ENCODE assay signal across 20 cellular contexts in the genomic region with DNA sequence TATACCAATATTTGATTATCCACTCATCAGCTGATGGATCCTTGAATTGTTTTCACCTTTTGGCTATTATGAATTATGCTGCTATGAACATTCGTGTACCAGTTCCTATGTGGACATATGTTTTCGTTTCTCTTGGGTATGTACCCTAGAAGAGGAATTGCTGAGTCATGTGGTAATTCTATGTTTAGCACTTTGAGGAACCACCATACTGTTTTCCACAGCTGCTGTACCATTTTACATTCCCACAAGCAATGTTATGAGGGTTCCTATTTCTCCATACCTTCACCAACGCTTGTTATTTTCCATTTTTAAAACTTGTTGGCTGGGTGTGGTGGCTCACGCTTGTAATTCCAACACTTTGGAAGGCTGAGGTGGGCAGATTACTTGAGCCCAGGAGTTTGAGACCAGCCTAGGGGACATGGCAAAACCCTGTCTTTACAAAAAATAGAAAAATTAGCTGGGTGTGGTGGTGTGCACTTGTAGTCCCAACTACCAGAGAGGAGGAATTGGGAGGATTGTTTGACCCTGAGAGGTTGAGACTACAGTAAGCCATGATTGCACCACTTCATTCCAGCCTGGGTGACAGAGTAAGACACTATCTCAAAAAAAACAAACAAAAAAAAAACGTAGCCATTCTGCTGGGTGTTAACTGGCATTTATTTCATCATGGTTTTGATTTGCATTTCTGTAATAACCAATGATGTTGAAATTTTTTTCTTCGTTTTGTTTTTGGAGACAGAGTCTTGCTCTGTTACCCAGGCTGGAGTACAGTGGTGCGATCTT.
"Had no signal": no experiment of that assay in that cellular context is flagged by ENCODE, and none has a peak within 500 bp of the region (broad histone marks: within the 10 kb centered on the region; RNA-seq: fewer than 3 reads in every experiment).

No MANE protein-coding gene starts in this region.

- ATAC-seq: activated CD8-positive, alpha-beta memory T cell treated with anti-CD3 and anti-CD28 coated beads, Interleukin-2, amount 10 ng/mL, durations not matched to agents 7 days and 5 days; left lobe of liver; stimulated activated naive B cell treated with anti-CD40 and anti-IgM and Interleukin-4, amounts not matched to agents 10 μg/mL and 1 μg/mL and 100 μg/mL, for 72 hours had no signal

- H3K27me3 ChIP-seq: neural progenitor cell, thyroid gland, vagina had no signal

- H3K27ac Mint-ChIP-seq: activated CD8-positive, alpha-beta memory T cell treated with anti-CD3 and anti-CD28 coated beads, Interleukin-2, amount 10 ng/mL, durations not matched to agents 7 days and 5 days; activated naive CD4-positive, alpha-beta T cell treated with anti-CD3 and anti-CD28 coated beads, Interleukin-2, amount 50 U/mL, for 24 hours; endodermal cell; neural progenitor cell; stimulated activated naive B cell treated with anti-CD40 and anti-IgM and Interleukin-4, amounts not matched to agents 10 μg/mL and 1 μg/mL and 100 μg/mL, for 72 hours had no signal

- FAIRE-seq: keratinocyte had no signal

- H3K4me2 ChIP-seq: neural progenitor cell had no signal

- H3K27ac ChIP-seq: dorsolateral prefrontal cortex, neural progenitor cell, parathyroid adenoma, thyroid gland, vagina had no signal

- H3K4me3 ChIP-seq: dorsolateral prefrontal cortex, neural progenitor cell, thyroid gland, vagina had no signal

- H3K4me1 ChIP-seq: parathyroid adenoma, thyroid gland, vagina had no signal

- DNase-seq: activated CD4-positive, alpha-beta T cell treated with anti-CD3 and anti-CD28 coated beads, Interleukin-2, amount 50 U/mL, for 48 hours; activated CD4-positive, CD25-positive, alpha-beta regulatory T cell treated with anti-CD3 and anti-CD28 coated beads, Interleukin-2, amount 50 U/mL, for 72 hours; activated CD8-positive, alpha-beta memory T cell treated with anti-CD3 and anti-CD28 coated beads, Interleukin-2, amount 10 ng/mL, durations not matched to agents 7 days and 5 days; activated effector memory CD4-positive, alpha-beta T cell treated with Interleukin-2 at 50 U/mL for 16 hours; activated T-cell treated with anti-CD3 and anti-CD28 coated beads, Interleukin-2, amount 50 U/mL, for 1 hour; dorsolateral prefrontal cortex; endodermal cell; mammary epithelial cell; naive B cell; retina; stimulated activated CD4-positive, alpha-beta T cell treated with anti-CD3 and anti-CD28 coated beads, Interleukin-4, amount 100 ng/mL, for 1 hour; stimulated activated naive B cell treated with anti-CD40 and anti-IgM and Interleukin-4, amounts not matched to agents 10 μg/mL and 1 μg/mL and 100 μg/mL, for 72 hours; T-helper 9 cell; thyroid gland had no signal

- H3K4me3 Mint-ChIP-seq: activated CD8-positive, alpha-beta memory T cell treated with anti-CD3 and anti-CD28 coated beads, Interleukin-2, amount 10 ng/mL, durations not matched to agents 7 days and 5 days; activated naive CD4-positive, alpha-beta T cell treated with anti-CD3 and anti-CD28 coated beads, Interleukin-2, amount 50 U/mL, for 24 hours; endodermal cell; naive B cell; neural progenitor cell; stimulated activated naive B cell treated with anti-CD40 and anti-IgM and Interleukin-4, amounts not matched to agents 10 μg/mL and 1 μg/mL and 100 μg/mL, for 72 hours had no signal

- H3K9me3 ChIP-seq: thyroid gland, vagina had no signal

- H2AFZ ChIP-seq: neural progenitor cell, parathyroid adenoma had no signal

- H3K9me3 Mint-ChIP-seq: activated naive CD4-positive, alpha-beta T cell treated with anti-CD3 and anti-CD28 coated beads, Interleukin-2, amount 50 U/mL, for 24 hours; endodermal cell had no signal

- H3K36me3 ChIP-seq: neural progenitor cell, thyroid gland, vagina had no signal

- H3K9ac ChIP-seq: neural progenitor cell, parathyroid adenoma had no signal

- H3K79me2 ChIP-seq: parathyroid adenoma had no signal

- H3K36me3 Mint-ChIP-seq: activated CD8-positive, alpha-beta memory T cell treated with anti-CD3 and anti-CD28 coated beads, Interleukin-2, amount 10 ng/mL, durations not matched to agents 7 days and 5 days; activated naive CD4-positive, alpha-beta T cell treated with anti-CD3 and anti-CD28 coated beads, Interleukin-2, amount 50 U/mL, for 24 hours; neural progenitor cell; stimulated activated naive B cell treated with anti-CD40 and anti-IgM and Interleukin-4, amounts not matched to agents 10 μg/mL and 1 μg/mL and 100 μg/mL, for 72 hours had no signal

- H3K4me1 Mint-ChIP-seq: activated naive CD4-positive, alpha-beta T cell treated with anti-CD3 and anti-CD28 coated beads, Interleukin-2, amount 50 U/mL, for 24 hours; naive B cell; stimulated activated naive B cell treated with anti-CD40 and anti-IgM and Interleukin-4, amounts not matched to agents 10 μg/mL and 1 μg/mL and 100 μg/mL, for 72 hours had no signal
